In the genomic region with DNA sequence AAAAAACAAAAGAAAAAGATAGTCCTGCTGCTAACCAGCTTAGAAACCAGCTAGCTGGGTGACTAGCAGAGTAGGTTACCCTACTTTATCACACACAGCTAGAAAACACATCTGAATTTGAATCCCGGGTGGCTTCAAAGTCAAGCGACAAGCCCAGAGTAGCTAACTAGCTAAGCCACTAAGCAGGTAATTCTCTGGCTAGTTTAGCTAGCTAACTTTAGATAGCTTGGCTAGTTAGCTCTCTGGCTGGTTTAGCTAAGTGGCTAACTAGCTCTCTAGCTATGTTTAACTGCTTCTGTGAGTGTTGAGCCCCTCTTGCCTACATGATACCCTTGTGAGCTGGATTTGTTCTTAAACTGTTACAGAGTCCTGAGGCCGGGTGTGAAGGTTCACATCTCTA, we compare ENCODE assay signal across 20 cellular contexts. TPM values are rescaled to one million over a fixed set of nuclear protein-coding genes. Genes with fewer than 3 reads are reported as not detected.
"Had no signal": no experiment of that assay in that cellular context is flagged by ENCODE, and none has a peak within 500 bp of the region (broad histone marks: within the 10 kb centered on the region; RNA-seq: fewer than 3 reads in every experiment).

No MANE protein-coding gene starts in this region.

- H3K4me1 Mint-ChIP-seq: activated naive CD8-positive, alpha-beta T cell treated with anti-CD3 and anti-CD28 coated beads for 36 hours; naive thymus-derived CD4-positive, alpha-beta T cell; stimulated activated naive CD8-positive, alpha-beta T cell treated with anti-CD3 and anti-CD28 coated beads, Interleukin-15, amount 100 ng/mL, for 72 hours had no signal

- FAIRE-seq: bronchial epithelial cell, endothelial cell of umbilical vein had no signal

- H3K27ac ChIP-seq: sigmoid colon, tibial artery had no signal

- H3K4me3 ChIP-seq: sigmoid colon, tibial artery had no signal

- H3K36me3 ChIP-seq: sigmoid colon had no signal

- DNase-seq: activated CD4-positive, alpha-beta memory T cell treated with anti-CD3 and anti-CD28 coated beads for 36 hours; activated gamma-delta T cell treated with Interleukin-2 at 50 U/mL for 16 hours; activated naive CD8-positive, alpha-beta T cell treated with anti-CD3 and anti-CD28 coated beads for 36 hours; activated T-cell treated with anti-CD3 and anti-CD28 coated beads, Interleukin-2, amount 50 U/mL, for 48 hours; anterior cingulate cortex; effector CD4-positive, alpha-beta T cell; hippocampal formation; kidney glomerular epithelial cell; midbrain; naive thymus-derived CD4-positive, alpha-beta T cell; sigmoid colon; stimulated activated CD4-positive, alpha-beta T cell treated with anti-CD3 and anti-CD28 coated beads, Interleukin-15, amount 100 ng/mL, for 24 hours; stimulated activated CD4-positive, alpha-beta T cell treated with anti-CD3 and anti-CD28 coated beads, Interleukin-4, amount 100 ng/mL, for 24 hours; stimulated activated naive CD8-positive, alpha-beta T cell treated with anti-CD3 and anti-CD28 coated beads, Interleukin-15, amount 100 ng/mL, for 72 hours; T1000; tibial artery had no signal

- H3K4me1 ChIP-seq: sigmoid colon had no signal

- H3K36me3 Mint-ChIP-seq: activated CD4-positive, alpha-beta memory T cell treated with anti-CD3 and anti-CD28 coated beads for 36 hours; activated naive CD8-positive, alpha-beta T cell treated with anti-CD3 and anti-CD28 coated beads for 36 hours had no signal

- H3K4me3 Mint-ChIP-seq: activated CD4-positive, alpha-beta memory T cell treated with anti-CD3 and anti-CD28 coated beads for 36 hours; activated naive CD8-positive, alpha-beta T cell treated with anti-CD3 and anti-CD28 coated beads for 36 hours; naive thymus-derived CD4-positive, alpha-beta T cell; stimulated activated naive CD8-positive, alpha-beta T cell treated with anti-CD3 and anti-CD28 coated beads, Interleukin-15, amount 100 ng/mL, for 72 hours had no signal

- H3K9me3 ChIP-seq: sigmoid colon had no signal

- H3K27ac Mint-ChIP-seq: activated CD4-positive, alpha-beta memory T cell treated with anti-CD3 and anti-CD28 coated beads for 36 hours; activated naive CD8-positive, alpha-beta T cell treated with anti-CD3 and anti-CD28 coated beads for 36 hours; naive thymus-derived CD4-positive, alpha-beta T cell; stimulated activated naive CD8-positive, alpha-beta T cell treated with anti-CD3 and anti-CD28 coated beads, Interleukin-15, amount 100 ng/mL, for 72 hours had no signal

- H3K9me3 Mint-ChIP-seq: activated naive CD8-positive, alpha-beta T cell treated with anti-CD3 and anti-CD28 coated beads for 36 hours had no signal

- ATAC-seq: naive thymus-derived CD4-positive, alpha-beta T cell; stimulated activated naive CD8-positive, alpha-beta T cell treated with anti-CD3 and anti-CD28 coated beads, Interleukin-15, amount 100 ng/mL, for 72 hours had no signal

RNA-seq across cellular contexts. Expression of a gene that starts 12.4 kb away (rescaled TPM):
- total RNA-seq: activated CD4-positive, alpha-beta memory T cell treated with anti-CD3 and anti-CD28 coated beads for 36 hours; activated naive CD8-positive, alpha-beta T cell treated with anti-CD3 and anti-CD28 coated beads for 36 hours; naive thymus-derived CD4-positive, alpha-beta T cell; pulmonary artery endothelial cell had no signal
- polyA plus RNA-seq: endothelial cell of umbilical vein; naive thymus-derived CD4-positive, alpha-beta T cell had no signal

RNA-seq across cellular contexts. Expression of a gene that starts 52.7 kb away (rescaled TPM):
- total RNA-seq: activated CD4-positive, alpha-beta memory T cell treated with anti-CD3 and anti-CD28 coated beads for 36 hours; activated naive CD8-positive, alpha-beta T cell treated with anti-CD3 and anti-CD28 coated beads for 36 hours; bronchial epithelial cell; endothelial cell of umbilical vein; lower leg skin; naive thymus-derived CD4-positive, alpha-beta T cell; pulmonary artery endothelial cell; sigmoid colon had no signal
- polyA plus RNA-seq: endothelial cell of umbilical vein; naive thymus-derived CD4-positive, alpha-beta T cell; sigmoid colon had no signal
